Comparison of ENCODE assay signal across 7 cellular contexts in the genomic region with DNA sequence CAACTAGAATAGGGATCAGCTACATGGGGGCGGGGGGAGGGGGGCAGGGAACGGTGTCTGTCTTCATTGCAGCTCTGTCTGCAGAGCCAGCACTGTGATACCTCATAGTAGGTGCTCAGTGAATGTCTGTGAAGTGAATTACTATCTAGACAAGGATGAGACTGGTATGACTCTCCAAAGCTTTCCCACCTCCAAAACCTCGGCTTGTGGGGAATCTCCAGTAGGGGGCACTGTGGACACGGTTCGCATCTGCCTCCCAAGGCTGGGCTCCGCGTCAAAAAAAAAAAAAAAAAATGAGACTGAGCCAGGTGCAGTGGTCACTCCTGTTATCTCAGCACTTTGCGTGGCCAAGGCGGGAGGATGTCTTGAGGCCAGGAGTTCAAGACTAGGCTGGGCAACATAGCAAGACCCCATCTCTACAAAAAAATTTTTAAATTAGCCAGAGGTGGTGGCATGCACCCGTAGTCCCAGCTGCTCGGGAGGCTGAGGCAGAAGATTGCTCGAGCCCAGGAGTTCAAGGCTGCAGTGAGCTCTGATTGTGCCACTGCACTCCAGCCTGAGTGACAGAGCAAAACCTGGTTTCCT. TPM values are rescaled to one million over a fixed set of nuclear protein-coding genes. Genes with fewer than 3 reads are reported as not detected.
A peak's percentile ranks its signal among the peaks of the same experiment; 100 is the strongest.
DNase-seq lines count a peak whose midpoint lies in the region.

No MANE protein-coding gene starts in this region.

- WGBS in iPS DF 6.9 (ENCODE audit: insufficient coverage, insufficient read length), result no CpG with 5 or more reads among the region's 12 CpGs

- no peaks in the 10 kb centered on the region for H3K9me3 Mint-ChIP-seq in activated naive CD8-positive, alpha-beta T cell treated with anti-CD3 and anti-CD28 coated beads for 36 hours

- peaks cover 2% of the 10 kb centered on the region for H3K4me1 ChIP-seq in iPS DF 6.9 (ENCODE audit: control insufficient read depth, insufficient read depth, low read length)

- H3K9me3 ChIP-seq in MG63, result no peaks in the 10 kb centered on the region
- no peaks in the 10 kb centered on the region for H3K9me3 ChIP-seq in iPS DF 6.9 (ENCODE audit: control insufficient read depth, insufficient read depth, low read length)

- H3K4me3 Mint-ChIP-seq in activated naive CD8-positive, alpha-beta T cell treated with anti-CD3 and anti-CD28 coated beads for 36 hours, result no peak overlapping the region

- no peaks in the 10 kb centered on the region; the same call in 1 of the 2 replicates for H3K36me3 ChIP-seq in MG63
- no peaks in the 10 kb centered on the region; the same call in 1 of the 2 replicates for H3K36me3 ChIP-seq in iPS DF 6.9 (ENCODE audit: control insufficient read depth, insufficient read depth, low read length)

- peaks cover 14% of the 10 kb centered on the region for H3K36me3 Mint-ChIP-seq in activated naive CD8-positive, alpha-beta T cell treated with anti-CD3 and anti-CD28 coated beads for 36 hours

- H3K4me3 ChIP-seq in MG63 (no peak overlapping the region), iPS DF 6.9 (ENCODE audit: low read length) (no peak overlapping the region)

- DNase-seq in GM03348 (ENCODE audit: low spot score), result peak; percentile 75
- DNase-seq in MG63, result peak; percentile 32
- DNase-seq in activated naive CD8-positive, alpha-beta T cell treated with anti-CD3 and anti-CD28 coated beads for 36 hours, result peak; percentile 12
- peak; percentile 72 for DNase-seq in iPS DF 6.9 (ENCODE audit: low read depth, low spot score)
- peak; percentile 15 for DNase-seq in stimulated activated CD8-positive, alpha-beta memory T cell treated with anti-CD3 and anti-CD28 coated beads, Interleukin-4, amount 100 ng/mL, for 24 hours (ENCODE audit: low read depth)
- DNase-seq in NCI-H187 treated with DMSO at 0.1 percent for 48 hours (lab: John Stamatoyannopoulos, UW), result no peak
- DNase-seq in DMS79 treated with DMSO at 0.1 percent for 48 hours (lab: John Stamatoyannopoulos, UW), result no peak

- H3K27ac Mint-ChIP-seq in activated naive CD8-positive, alpha-beta T cell treated with anti-CD3 and anti-CD28 coated beads for 36 hours, result no peak overlapping the region

- H3K27ac ChIP-seq in iPS DF 6.9 (ENCODE audit: low read length), result no peak overlapping the region

- peaks cover 14% of the 10 kb centered on the region for H3K4me1 Mint-ChIP-seq in activated naive CD8-positive, alpha-beta T cell treated with anti-CD3 and anti-CD28 coated beads for 36 hours

- H3K27me3 ChIP-seq in MG63, result no peaks in the 10 kb centered on the region
- no peaks in the 10 kb centered on the region for H3K27me3 ChIP-seq in iPS DF 6.9 (ENCODE audit: control insufficient read depth, insufficient read depth, low read length)

- H3K27me3 Mint-ChIP-seq in activated naive CD8-positive, alpha-beta T cell treated with anti-CD3 and anti-CD28 coated beads for 36 hours, result peaks cover 3% of the 10 kb centered on the region

RNA-seq across cellular contexts. Expression of a gene that starts 9.6 kb away (rescaled TPM):
- 2.3 and 25.4 TPM in 2 replicates for total RNA-seq in MG63 (2014; rRNA removed; shearing (Covaris generic); ENCODE audit: low replicate concordance)
- total RNA-seq in activated naive CD8-positive, alpha-beta T cell treated with anti-CD3 and anti-CD28 coated beads for 36 hours, result 10 to 100 TPM; 35.1 to 35.3 TPM

RNA-seq across cellular contexts. Expression of a gene that starts 32.0 kb away (rescaled TPM):
- total RNA-seq in MG63 (2014; rRNA removed; shearing (Covaris generic); ENCODE audit: low replicate concordance), result 59.2 and 73.4 TPM in 2 replicates
- under 1 TPM; 0.06 to 0.27 TPM for total RNA-seq in activated naive CD8-positive, alpha-beta T cell treated with anti-CD3 and anti-CD28 coated beads for 36 hours

RNA-seq across cellular contexts. Expression of a gene that starts 59.4 kb away (rescaled TPM):
- 153 and 159 TPM in 2 replicates for total RNA-seq in MG63 (2014; rRNA removed; shearing (Covaris generic); ENCODE audit: low replicate concordance)
- 10 to 100 TPM; 30.1 to 38.4 TPM for total RNA-seq in activated naive CD8-positive, alpha-beta T cell treated with anti-CD3 and anti-CD28 coated beads for 36 hours

Comparison
In these comparisons a context has a peak if more than half of its experiments do, and no peak if none do; other contexts are left out.
1. DNase-seq: peak in GM03348 (single experiment), MG63 (single experiment), activated naive CD8-positive, alpha-beta T cell treated with anti-CD3 and anti-CD28 coated beads for 36 hours (single experiment), iPS DF 6.9 (single experiment) and stimulated activated CD8-positive, alpha-beta memory T cell treated with anti-CD3 and anti-CD28 coated beads, Interleukin-4, amount 100 ng/mL, for 24 hours (single experiment); none in NCI-H187 treated with DMSO at 0.1 percent for 48 hours (single experiment) and DMS79 treated with DMSO at 0.1 percent for 48 hours (single experiment).
2. RNA of a gene that starts 32.0 kb away (total RNA-seq): 59.2 to 73.4 TPM in MG63; 0.06 to 0.27 TPM in activated naive CD8-positive, alpha-beta T cell treated with anti-CD3 and anti-CD28 coated beads for 36 hours; every median in the first group is over 10 times any median in the second.